8 cellular contexts compared by ENCODE assay signal in the genomic region with DNA sequence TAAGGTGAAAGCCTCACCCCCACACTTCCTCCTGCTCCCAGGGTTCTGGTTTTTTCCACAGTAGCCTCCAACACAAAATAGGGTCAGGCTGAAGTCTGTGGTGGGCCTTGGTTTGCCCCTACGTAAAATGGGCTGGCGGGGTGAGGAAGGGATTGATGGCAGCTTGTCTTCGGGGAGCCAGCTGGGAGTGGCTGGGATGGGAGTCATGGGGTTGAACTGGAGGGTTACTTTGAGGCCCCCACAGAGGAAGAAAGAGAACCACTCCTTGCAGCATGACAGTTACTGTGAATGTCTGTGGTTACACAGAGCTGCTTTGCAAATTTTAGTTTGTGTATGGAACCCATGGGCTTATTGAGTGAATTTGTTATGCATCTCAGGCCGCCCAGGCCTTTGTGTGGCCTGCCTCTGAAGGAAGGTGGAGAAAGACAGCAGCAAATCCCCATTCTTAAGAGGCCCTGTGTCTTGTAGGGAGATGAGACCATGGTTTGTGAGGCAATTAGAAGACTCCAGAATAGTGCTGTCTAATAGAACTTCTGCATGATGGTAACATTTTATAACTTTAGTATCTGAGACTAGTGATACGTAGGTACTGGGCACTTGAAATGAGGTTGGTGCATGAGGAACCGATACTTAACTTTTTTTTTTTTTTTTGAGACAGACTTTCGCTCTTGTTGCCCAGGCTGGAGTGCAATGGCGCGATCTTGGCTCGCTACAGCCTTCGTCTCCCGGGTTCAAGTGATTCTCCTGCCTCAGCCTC. TPM values are rescaled to one million over a fixed set of nuclear protein-coding genes. Genes with fewer than 3 reads are reported as not detected.
A peak's percentile ranks its signal among the peaks of the same experiment; 100 is the strongest.
DNase-seq lines count a peak whose midpoint lies in the region; ATAC-seq and TF ChIP-seq lines count a peak whose summit lies in the region.

No MANE protein-coding gene starts in this region.

- peak overlapping the region; percentile 94 for H3K4me2 ChIP-seq in OCI-LY1 (ENCODE audit: low read length)

- H3K79me2 ChIP-seq in OCI-LY1 (ENCODE audit: insufficient read depth, low read length) = peaks cover 9% of the 10 kb centered on the region; the same call in 1 of the 2 replicates

- peaks cover 67% of the 10 kb centered on the region for H3K4me1 ChIP-seq in OCI-LY1 (ENCODE audit: insufficient read depth, low read length, severe bottlenecking)

- H3K27ac Mint-ChIP-seq in HFFc6 = peak overlapping the region; percentile 21; the same call in 1 of the 2 replicates
- peak overlapping the region; percentile 92 to 98 (median 96) for H3K27ac Mint-ChIP-seq in naive thymus-derived CD8-positive, alpha-beta T cell

- H2AFZ ChIP-seq in OCI-LY1 (ENCODE audit: low read length) = no peak overlapping the region

- DNase-seq in HFFc6 (no peak), SHP77 (lab: John Stamatoyannopoulos, UW) (no peak), iPS-NIHi11 (ENCODE audit: low spot score) (no peak)
- peak in 3 of 10 donors; percentile 33 to 40 (median 37) for DNase-seq in naive thymus-derived CD8-positive, alpha-beta T cell
- DNase-seq in effector CD4-positive, alpha-beta T cell = no peak
- no peak for DNase-seq in activated CD4-positive, alpha-beta T cell treated with anti-CD3 and anti-CD28 coated beads for 1 hour

- H3K36me3 Mint-ChIP-seq in HFFc6 (ENCODE audit: low read depth) = peaks cover 23% of the 10 kb centered on the region
- peaks cover 0 to 47% (median 6%) of the 10 kb centered on the region in 3 donors for H3K36me3 Mint-ChIP-seq in naive thymus-derived CD8-positive, alpha-beta T cell

- peaks cover 45% of the 10 kb centered on the region for H3K4me1 Mint-ChIP-seq in HFFc6 (ENCODE audit: low read depth)
- peaks cover 52 to 84% (median 82%) of the 10 kb centered on the region in 4 donors for H3K4me1 Mint-ChIP-seq in naive thymus-derived CD8-positive, alpha-beta T cell

- no peaks in the 10 kb centered on the region for H4K20me1 ChIP-seq in OCI-LY1 (ENCODE audit: insufficient read depth, low read length)

- H3K9me2 ChIP-seq in OCI-LY1 (ENCODE audit: low read depth, low read length) = no peaks in the 10 kb centered on the region

- no peak for TF ChIP-seq CTCF in HFFc6 (IDR thresholded peaks at IDR 0.05)
- no peak for TF ChIP-seq CTCF in OCI-LY1 (IDR thresholded peaks at IDR 0.05; ENCODE audit: low read length)

- H3K27ac ChIP-seq in OCI-LY1 (ENCODE audit: low read depth, low read length, poor library complexity, severe bottlenecking) = peak overlapping the region; percentile 98

- H3K9me3 ChIP-seq in OCI-LY1 (ENCODE audit: low read length) = no peaks in the 10 kb centered on the region

- ATAC-seq in GM18861 (IDR thresholded peaks at IDR 0.05; ENCODE audit: unreplicated experiment) = peak; percentile 36
- peak; percentile 40 to 48 for ATAC-seq in naive thymus-derived CD8-positive, alpha-beta T cell

- H3K4me3 ChIP-seq in OCI-LY1 (ENCODE audit: low read depth, low read length, poor library complexity, severe bottlenecking) = peak overlapping the region; percentile 90

- peaks cover 9% of the 10 kb centered on the region for H3F3A ChIP-seq in OCI-LY1 (ENCODE audit: insufficient read depth, low read length)

- peak overlapping the region; percentile 83; the same call in 1 of the 2 replicates for H3K9ac ChIP-seq in OCI-LY1 (ENCODE audit: low read length)

- POLR2A ChIA-PET in naive thymus-derived CD8-positive, alpha-beta T cell (lab: Charles Lee) = interaction anchor here (6.3 to 29.2 kb wide), 3 partner anchors 1 to 62 kb away, joined by 24 to 624 read pairs (median 624); partner anchors contain the start of genes ARL3, SFXN2 and TRIM8

- H3K27me3 Mint-ChIP-seq in HFFc6 (ENCODE audit: insufficient read depth) = peaks cover 3% of the 10 kb centered on the region; the same call in 1 of the 2 replicates
- no peaks in the 10 kb centered on the region for H3K27me3 Mint-ChIP-seq in naive thymus-derived CD8-positive, alpha-beta T cell

- no peak overlapping the region for H3K4me3 Mint-ChIP-seq in HFFc6
- peak overlapping the region; percentile 57 to 98 (median 86) for H3K4me3 Mint-ChIP-seq in naive thymus-derived CD8-positive, alpha-beta T cell

- no peaks in the 10 kb centered on the region for H3K27me3 ChIP-seq in OCI-LY1 (ENCODE audit: insufficient read depth, low read length)

- H3K36me3 ChIP-seq in OCI-LY1 (ENCODE audit: insufficient read depth, low read length) = peaks cover 39% of the 10 kb centered on the region

- H3K9me3 Mint-ChIP-seq in HFFc6 = no peaks in the 10 kb centered on the region
- no peaks in the 10 kb centered on the region for H3K9me3 Mint-ChIP-seq in naive thymus-derived CD8-positive, alpha-beta T cell

RNA-seq across cellular contexts. Expression of gene TRIM8, which starts 8.1 kb away (rescaled TPM):
- 100 to 1,000 TPM; 123 to 148 (median 135) TPM for total RNA-seq in HFFc6 (2021; fragmentation: NEBNext Ultra II Directional; extraction: Animal tissue kit (Norgen Biotek cat#: 25700))
- 10 to 100 TPM; 61.4 to 67.3 TPM for total RNA-seq in naive thymus-derived CD8-positive, alpha-beta T cell
- polyA plus RNA-seq in naive thymus-derived CD8-positive, alpha-beta T cell = 10 to 100 TPM; 27.5 to 53.2 (median 34.7) TPM
